30 cellular contexts compared by ENCODE assay signal in the genomic region with DNA sequence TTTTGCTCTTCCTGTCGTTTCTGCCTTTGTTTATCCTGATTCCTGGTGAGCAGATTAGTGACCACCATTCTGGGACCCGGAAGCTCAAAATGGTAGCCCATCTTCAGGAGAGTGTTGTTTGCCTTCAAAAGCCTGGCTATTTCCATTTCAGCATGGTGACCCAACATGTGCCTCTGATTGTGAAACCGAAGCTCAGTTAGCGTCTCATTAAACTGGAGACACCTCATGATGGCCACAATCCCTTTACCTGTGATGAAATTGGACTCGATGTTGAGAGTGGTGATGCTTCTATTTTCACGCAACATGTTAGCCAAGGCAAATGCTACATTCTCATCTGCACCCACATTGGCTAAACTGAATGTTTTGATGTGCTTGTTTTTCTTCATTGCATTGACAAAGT. TPM values are rescaled to one million over a fixed set of nuclear protein-coding genes. Genes with fewer than 3 reads are reported as not detected.
"Had no signal": no experiment of that assay in that cellular context is flagged by ENCODE, and none has a peak within 500 bp of the region (broad histone marks: within the 10 kb centered on the region; RNA-seq: fewer than 3 reads in every experiment).

No MANE protein-coding gene starts in this region.

- H3K36me3 Mint-ChIP-seq: mesothelial cell of epicardium; naive B cell; stimulated activated naive B cell treated with anti-CD40 and anti-IgM and Interleukin-4, amounts not matched to agents 10 μg/mL and 1 μg/mL and 100 μg/mL, for 72 hours had no signal

- H3K4me2 ChIP-seq: hepatocyte had no signal

- H3K27ac ChIP-seq: heart left ventricle, hepatocyte, prostate gland, suprapubic skin, thyroid gland, vagina had no signal

- H3K27ac Mint-ChIP-seq: mesothelial cell of epicardium; naive B cell; nephron; stimulated activated naive B cell treated with anti-CD40 and anti-IgM and Interleukin-4, amounts not matched to agents 10 μg/mL and 1 μg/mL and 100 μg/mL, for 72 hours; stimulated activated naive CD8-positive, alpha-beta T cell treated with anti-CD3 and anti-CD28 coated beads, Interleukin-15, Interleukin-2, amounts not matched to agents 100 ng/mL and 50 ng/mL, for 24 hours had no signal

- ATAC-seq: heart left ventricle; left lobe of liver; mucosa of descending colon; right cardiac atrium; stimulated activated naive B cell treated with anti-CD40 and anti-IgM and Interleukin-4, amounts not matched to agents 10 μg/mL and 1 μg/mL and 100 μg/mL, for 72 hours had no signal

- H3K9me3 Mint-ChIP-seq: mesothelial cell of epicardium; naive B cell; nephron; stimulated activated naive B cell treated with anti-CD40 and anti-IgM and Interleukin-4, amounts not matched to agents 10 μg/mL and 1 μg/mL and 100 μg/mL, for 72 hours; stimulated activated naive CD8-positive, alpha-beta T cell treated with anti-CD3 and anti-CD28 coated beads, Interleukin-15, Interleukin-2, amounts not matched to agents 100 ng/mL and 50 ng/mL, for 24 hours had no signal

- H3K9me3 ChIP-seq: heart left ventricle, mucosa of descending colon, prostate gland, suprapubic skin, thyroid gland, vagina had no signal

- H2AFZ ChIP-seq: hepatocyte had no signal

- H3K27me3 Mint-ChIP-seq: stimulated activated naive CD8-positive, alpha-beta T cell treated with anti-CD3 and anti-CD28 coated beads, Interleukin-15, Interleukin-2, amounts not matched to agents 100 ng/mL and 50 ng/mL, for 24 hours had no signal

- H3K79me2 ChIP-seq: hepatocyte had no signal

- H3K4me3 Mint-ChIP-seq: mesothelial cell of epicardium; naive B cell; stimulated activated naive B cell treated with anti-CD40 and anti-IgM and Interleukin-4, amounts not matched to agents 10 μg/mL and 1 μg/mL and 100 μg/mL, for 72 hours; stimulated activated naive CD8-positive, alpha-beta T cell treated with anti-CD3 and anti-CD28 coated beads, Interleukin-15, Interleukin-2, amounts not matched to agents 100 ng/mL and 50 ng/mL, for 24 hours had no signal

- H3K36me3 ChIP-seq: prostate gland, suprapubic skin, thyroid gland, vagina had no signal

- FAIRE-seq: colon, frontal cortex, kidney, small intestine had no signal

- H3K4me3 ChIP-seq: dorsolateral prefrontal cortex, hepatocyte, mucosa of descending colon, prostate gland, suprapubic skin, thyroid gland, vagina had no signal

- H3K4me1 ChIP-seq: prostate gland had no signal

- DNase-seq: dorsolateral prefrontal cortex; effector CD4-positive, alpha-beta T cell; heart left ventricle; kidney; mesenchymal stem cell; mucosa of descending colon; naive B cell; nucleus accumbens; right cardiac atrium; small intestine; stimulated activated CD4-positive, alpha-beta T cell treated with anti-CD3 and anti-CD28 coated beads, Interleukin-15, amount 100 ng/mL, for 24 hours; stimulated activated CD4-positive, alpha-beta T cell treated with anti-CD3 and anti-CD28 coated beads, Interleukin-2, amount 100 ng/mL, for 48 hours; stimulated activated naive B cell treated with anti-CD40 and anti-IgM and Interleukin-4, amounts not matched to agents 10 μg/mL and 1 μg/mL and 100 μg/mL, for 72 hours; thyroid gland; trophoblast cell had no signal

- H3K27me3 ChIP-seq: dorsolateral prefrontal cortex, heart left ventricle, hepatocyte, suprapubic skin, thyroid gland, vagina had no signal

RNA-seq across cellular contexts. Expression of a gene that starts 3.3 kb away (rescaled TPM):
- total RNA-seq: fibroblast of villous mesenchyme, hepatocyte, left lobe of liver, lower leg skin, lung microvascular endothelial cell, mesothelial cell of epicardium, osteocyte, renal cortical epithelial cell, vagina had no signal
- polyA plus RNA-seq: hepatocyte had no signal
